Comparison of ENCODE assay signal across 10 cellular contexts in the genomic region with DNA sequence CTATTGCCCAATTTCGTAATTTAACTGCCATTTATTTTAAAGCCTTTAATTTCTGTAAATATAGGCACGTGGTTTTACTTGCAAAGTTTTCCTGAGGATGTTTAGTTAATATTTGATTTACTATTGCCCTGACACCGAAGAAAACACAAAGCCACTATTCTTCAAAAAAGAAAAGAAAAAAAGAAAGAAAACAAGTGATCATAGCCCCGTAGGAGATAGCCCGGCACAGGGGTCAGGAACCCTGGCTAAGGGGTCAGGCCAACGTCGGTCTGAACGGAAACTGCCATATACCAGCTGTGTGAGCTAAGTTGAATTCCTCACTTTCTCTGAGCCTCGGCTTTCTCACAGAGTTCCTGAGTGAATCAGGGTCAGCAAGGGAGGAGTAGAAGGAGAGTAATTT. TPM values are rescaled to one million over a fixed set of nuclear protein-coding genes. Genes with fewer than 3 reads are reported as not detected.
DNase-seq lines count a peak whose midpoint lies in the region; ATAC-seq, FAIRE-seq and TF ChIP-seq lines count a peak whose summit lies in the region.
"Had no signal": no experiment of that assay in that cellular context is flagged by ENCODE, and none has a peak within 500 bp of the region (broad histone marks: within the 10 kb centered on the region; RNA-seq: fewer than 3 reads in every experiment).

No MANE protein-coding gene starts in this region.

- peaks cover 0 to 3% (median 0%) of the 10 kb centered on the region in 7 donors for H3K9me3 Mint-ChIP-seq in CD4-positive, CD25-positive, alpha-beta regulatory T cell
- H3K9me3 Mint-ChIP-seq in neural crest cell, result peaks cover 8% of the 10 kb centered on the region
- no peaks in the 10 kb centered on the region for H3K9me3 Mint-ChIP-seq in activated CD4-positive, alpha-beta T cell treated with anti-CD3 and anti-CD28 coated beads, Interleukin-2, amount 10 ng/mL, durations not matched to agents 7 days and 5 days

- H3K9me1 ChIP-seq in K562 (ENCODE audit: control insufficient read depth, insufficient read depth, low read length), result no peaks in the 10 kb centered on the region

- intact Hi-C loops in K562 (cut with micrococcal nuclease), result no loop called here
- intact Hi-C loops in transverse colon (cut with DNase I; ENCODE audit: low total_unique reads), result no loop called here

- no peaks in the 10 kb centered on the region for H3K36me3 Mint-ChIP-seq in CD4-positive, CD25-positive, alpha-beta regulatory T cell
- peaks cover 3% of the 10 kb centered on the region for H3K36me3 Mint-ChIP-seq in neural crest cell (ENCODE audit: low read depth)
- H3K36me3 Mint-ChIP-seq in activated CD4-positive, alpha-beta T cell treated with anti-CD3 and anti-CD28 coated beads, Interleukin-2, amount 10 ng/mL, durations not matched to agents 7 days and 5 days (ENCODE audit: low read depth), result no peaks in the 10 kb centered on the region

- peaks cover 9 to 26% (median 16%) of the 10 kb centered on the region in 4 donors for H3K4me1 Mint-ChIP-seq in CD4-positive, CD25-positive, alpha-beta regulatory T cell
- H3K4me1 Mint-ChIP-seq in neural crest cell, result peaks cover 25% of the 10 kb centered on the region
- peaks cover 29% of the 10 kb centered on the region for H3K4me1 Mint-ChIP-seq in activated CD4-positive, alpha-beta T cell treated with anti-CD3 and anti-CD28 coated beads, Interleukin-2, amount 10 ng/mL, durations not matched to agents 7 days and 5 days

- no peaks in the 10 kb centered on the region for H3K79me2 ChIP-seq in K562 (ENCODE audit: control insufficient read depth, insufficient read depth, low read length)

- TF ChIP-seq POLR2A in K562 (conservative IDR thresholded peaks at IDR 0.05), result no peak
- no peak for TF ChIP-seq POLR2A in transverse colon (IDR thresholded peaks at IDR 0.05)

- H2AFZ ChIP-seq in K562 (ENCODE audit: low read depth, low read length), result peak overlapping the region; percentile 66

- CTCF ChIA-PET in K562 (lab: Yijun Ruan, JAX; ENCODE audit: low intra/inter-chr PET ratio), result no interaction called here
- CTCF ChIA-PET in activated CD4-positive, alpha-beta T cell treated with anti-CD3 and anti-CD28 coated beads, Interleukin-2, amount 10 ng/mL, durations not matched to agents 7 days and 5 days (lab: Charles Lee), result interaction anchor here (0.6 to 1.4 kb wide), 5 partner anchors 10 to 286 kb away, joined by 3 to 8 read pairs (median 3); a partner anchor contains a TSS

- H3K27me3 Mint-ChIP-seq in CD4-positive, CD25-positive, alpha-beta regulatory T cell, result no peaks in the 10 kb centered on the region
- H3K27me3 Mint-ChIP-seq in neural crest cell (ENCODE audit: low read depth), result no peaks in the 10 kb centered on the region
- no peaks in the 10 kb centered on the region for H3K27me3 Mint-ChIP-seq in activated CD4-positive, alpha-beta T cell treated with anti-CD3 and anti-CD28 coated beads, Interleukin-2, amount 10 ng/mL, durations not matched to agents 7 days and 5 days

- BruUV-seq in K562 (replicated peaks; lab: Mats Ljungman, UMichigan), result no TSS peak

- peak overlapping the region in 1 of 3 donors; percentile 44 for H3K27ac Mint-ChIP-seq in CD4-positive, CD25-positive, alpha-beta regulatory T cell
- peak overlapping the region; percentile 20 for H3K27ac Mint-ChIP-seq in neural crest cell (ENCODE audit: unreplicated experiment)
- no peak overlapping the region for H3K27ac Mint-ChIP-seq in activated CD4-positive, alpha-beta T cell treated with anti-CD3 and anti-CD28 coated beads, Interleukin-2, amount 10 ng/mL, durations not matched to agents 7 days and 5 days

- H3K4me1 ChIP-seq in CD4-positive, CD25-positive, alpha-beta regulatory T cell (ENCODE audit: control insufficient read depth, insufficient read depth, low read length, poor library complexity, severe bottlenecking), result peaks cover 14% of the 10 kb centered on the region
- H3K4me1 ChIP-seq in K562 (replicated peaks in 1 of 2; ENCODE audit: control insufficient read depth in 2 of 2, insufficient read depth in 2 of 2, low read length in 2 of 2), result peaks cover 20 to 29% of the 10 kb centered on the region in 2 experiments; a peak in 4 of 5 replicates
- H3K4me1 ChIP-seq in transverse colon, result peaks cover 0 to 7% (median 0%) of the 10 kb centered on the region in 4 donors

- no peak for TF ChIP-seq CTCF in K562 (IDR thresholded peaks at IDR 0.05 in 2 of 3, conservative IDR thresholded peaks at IDR 0.05 in 1 of 3; ENCODE audit: insufficient read depth in 2 of 3, low read depth in 1 of 3, low read length in 3 of 3)
- TF ChIP-seq CTCF in neural crest cell (conservative IDR thresholded peaks at IDR 0.05), result no peak
- no peak for TF ChIP-seq CTCF in transverse colon (IDR thresholded peaks at IDR 0.05)

- no peaks in the 10 kb centered on the region for H3K9me3 ChIP-seq in CD4-positive, CD25-positive, alpha-beta regulatory T cell (ENCODE audit: control insufficient read depth in 2 of 2, low read length in 2 of 2)
- no peaks in the 10 kb centered on the region for H3K9me3 ChIP-seq in K562 (replicated peaks; ENCODE audit: control insufficient read depth, insufficient read depth, low read depth, low read length)
- H3K9me3 ChIP-seq in transverse colon, result no peaks in the 10 kb centered on the region
- H3K9me3 ChIP-seq: esophagus muscularis mucosa, MG63 had no signal

- no peak for DNase-seq in CD4-positive, CD25-positive, alpha-beta regulatory T cell
- DNase-seq in KBM-7 (peak; percentile 32), K562 (ENCODE audit: extremely low read depth in 1 of 4, low spot score in 3 of 4) (no peak), neural crest cell (ENCODE audit: low read depth, low spot score) (no peak), transverse colon (no peak)
- DNase-seq in activated CD4-positive, alpha-beta T cell treated with anti-CD3 and anti-CD28 coated beads, Interleukin-2, amount 10 ng/mL, durations not matched to agents 7 days and 5 days, result no peak

- POLR2A ChIA-PET in K562 (lab: Yijun Ruan, JAX), result no interaction called here
- POLR2A ChIA-PET in activated CD4-positive, alpha-beta T cell treated with anti-CD3 and anti-CD28 coated beads, Interleukin-2, amount 10 ng/mL, durations not matched to agents 7 days and 5 days (lab: Charles Lee), result interaction anchor here (0.5 kb wide), 1 partner anchor 138 kb away, joined by 3 read pairs; no protein-coding TSS in a partner anchor

- no peaks in the 10 kb centered on the region for H4K20me1 ChIP-seq in K562 (replicated peaks; ENCODE audit: control insufficient read depth, insufficient read depth, low read length)

- H3K36me3 ChIP-seq in CD4-positive, CD25-positive, alpha-beta regulatory T cell (ENCODE audit: control insufficient read depth, insufficient read depth, low read length), result no peaks in the 10 kb centered on the region
- H3K36me3 ChIP-seq in K562 (ENCODE audit: control insufficient read depth, insufficient read depth, low read length), result no peaks in the 10 kb centered on the region
- H3K36me3 ChIP-seq in transverse colon, result no peaks in the 10 kb centered on the region
- H3K36me3 ChIP-seq: esophagus muscularis mucosa, MG63 had no signal

- peak overlapping the region in 1 of 2 experiments; percentile 9; a peak in 2 of 4 replicates for H3K9ac ChIP-seq in K562 (ENCODE audit: insufficient read depth in 1 of 2, low read depth in 2 of 2, low read length in 2 of 2)

- peak overlapping the region in 3 of 4 donors; percentile 7 to 41 (median 15) for H3K4me3 Mint-ChIP-seq in CD4-positive, CD25-positive, alpha-beta regulatory T cell
- H3K4me3 Mint-ChIP-seq in neural crest cell, result peak overlapping the region; percentile 89
- no peak overlapping the region for H3K4me3 Mint-ChIP-seq in activated CD4-positive, alpha-beta T cell treated with anti-CD3 and anti-CD28 coated beads, Interleukin-2, amount 10 ng/mL, durations not matched to agents 7 days and 5 days

- H3K4me3 ChIP-seq in CD4-positive, CD25-positive, alpha-beta regulatory T cell (ENCODE audit: low read depth, low read length), result peak overlapping the region; percentile 85
- H3K4me3 ChIP-seq in K562 (no peak overlapping the region), transverse colon (no peak overlapping the region)

- no peak for FAIRE-seq in K562 (lab: Jason Lieb, UNC)

- no peak overlapping the region for H3K27ac ChIP-seq in CD4-positive, CD25-positive, alpha-beta regulatory T cell (ENCODE audit: insufficient read depth, low read length, poor library complexity, severe bottlenecking)
- H3K27ac ChIP-seq in K562 (ENCODE audit: extremely low read depth, low read depth, low read length), result peak overlapping the region; percentile 96; the same call in 1 of the 3 replicates
- peak overlapping the region in 2 of 4 donors; percentile 84 to 86 for H3K27ac ChIP-seq in transverse colon

- in situ Hi-C loops in KBM-7 (cut with MboI; ENCODE audit: low pct_unique_long_range_greater_than_20kb, low sequenced_read_pairs), result no loop called here
- in situ Hi-C loops in K562 (cut with MboI), result no loop called here
- in situ Hi-C loops in transverse colon (cut with MboI; ENCODE audit: low pct_ligation_motif_present in 1 of 4, low pct_unique_long_range_greater_than_20kb in 1 of 4, low sequenced_read_pairs in 3 of 4), result no loop called here

- TF ChIP-seq EP300 in K562 (IDR thresholded peaks at IDR 0.05; ENCODE audit: low read length) (no peak), transverse colon (IDR thresholded peaks at IDR 0.05; ENCODE audit: low read depth) (no peak)

- no peak for TF ChIP-seq RAD21 in K562 (CRISPR knock-in tag; conservative IDR thresholded peaks at IDR 0.05 in 1 of 2, IDR thresholded peaks at IDR 0.05 in 1 of 2)

- no peak overlapping the region for H3K4me2 ChIP-seq in K562 (ENCODE audit: insufficient read depth, low read length)

- WGBS in K562 (ENCODE audit: insufficient coverage, low coverage, missing lambda C conversion rate), result 71% methylated on average over 8 of the region's 9 CpGs
- 16 to 49% methylated on average over 2 to 9 of the region's 9 CpGs for WGBS in transverse colon (ENCODE audit: low coverage in 1 of 2), 2 donors

- no peaks in the 10 kb centered on the region for H3K27me3 ChIP-seq in CD4-positive, CD25-positive, alpha-beta regulatory T cell (ENCODE audit: control insufficient read depth, insufficient read depth, low read length)
- no peaks in the 10 kb centered on the region for H3K27me3 ChIP-seq in K562 (ENCODE audit: control insufficient read depth in 2 of 2, insufficient read depth in 2 of 2, low read length in 2 of 2)
- no peaks in the 10 kb centered on the region for H3K27me3 ChIP-seq in transverse colon
- H3K27me3 ChIP-seq: esophagus muscularis mucosa, MG63 had no signal

- ATAC-seq in CD4-positive, CD25-positive, alpha-beta regulatory T cell (ENCODE audit: low read depth in 2 of 2), result no peak
- ATAC-seq in K562 (no peak), GM21390 (IDR thresholded peaks at IDR 0.05; ENCODE audit: unreplicated experiment) (no peak), HG03139 (IDR thresholded peaks at IDR 0.05; ENCODE audit: unreplicated experiment) (no peak)

RNA-seq across cellular contexts. Expression of a gene that starts 17.7 kb away (rescaled TPM):
- total RNA-seq in CD4-positive, CD25-positive, alpha-beta regulatory T cell, result 27.1 TPM
- polyA plus RNA-seq in CD4-positive, CD25-positive, alpha-beta regulatory T cell, result 100 to 1,000 TPM in 3 of 4 donors, 10 to 100 TPM in 1; 92.2 to 128 (median 117) TPM
- total RNA-seq in K562 (2011; cell fraction: chromatin; rRNA removed; ENCODE audit: low replicate concordance), result 39.3 and 50.9 TPM in 2 replicates
- 47.0 and 51.5 TPM in 2 replicates for total RNA-seq in K562 (2011; cell fraction: nucleolus; rRNA removed)
- total RNA-seq in K562 (2011; cell fraction: nucleoplasm; rRNA removed), result 60.1 and 67.6 TPM in 2 replicates
- 22.3 and 24.2 TPM in 2 replicates for total RNA-seq in K562 (2014; rRNA removed)
- total RNA-seq in K562 (2014; rRNA removed; fragmentation: Illumina TruSeq; extraction: Trizol), result 52.7 and 61.3 TPM in 2 replicates
- 75.2 and 77.7 TPM in 2 replicates for total RNA-seq in K562 (2015; rRNA removed; fragmentation: Illumina TruSeq; extraction: Trizol)
- total RNA-seq in K562 (2021), result 41.8 and 43.3 TPM in 2 replicates
- polyA plus RNA-seq in K562 (2011; rRNA removed), result 50.6 and 53.8 TPM in 2 replicates
- polyA plus RNA-seq in K562 (2011; cell fraction: cytosol; rRNA removed), result 24.0 and 37.4 TPM in 2 replicates
- polyA plus RNA-seq in K562 (2011; cell fraction: nucleus; rRNA removed), result 8.8 and 16.2 TPM in 2 replicates
- 58.2 and 104 TPM in 2 replicates for polyA plus RNA-seq in K562 (2012)
- 61.0 and 62.1 TPM in 2 replicates for polyA plus RNA-seq in K562 (2014; fragmentation: Illumina TruSeq; extraction: Trizol)
- polyA plus RNA-seq in K562 (2014; fragmentation: Nextera tagmentation; extraction: Ambion mirVana), result 10 to 100 TPM; 47.7 to 48.6 TPM
- 30.7 and 32.9 TPM in 2 replicates for polyA plus RNA-seq in K562 (2014; rRNA removed)
- polyA minus RNA-seq in K562 (2011; rRNA and poly(A)+ RNA removed), result 63.3 and 88.6 TPM in 2 replicates
- polyA minus RNA-seq in K562 (2011; cell fraction: cytosol; rRNA and poly(A)+ RNA removed), result 38.4 and 55.7 TPM in 2 replicates
- polyA minus RNA-seq in K562 (2011; cell fraction: nucleus; rRNA and poly(A)+ RNA removed), result 7.7 and 20.4 TPM in 2 replicates
- 40.1 and 45.5 TPM in 2 replicates for total RNA-seq in neural crest cell
- 10 to 100 TPM; 44.6 to 93.8 (median 66.0) TPM for total RNA-seq in transverse colon
- total RNA-seq in activated CD4-positive, alpha-beta T cell treated with anti-CD3 and anti-CD28 coated beads, Interleukin-2, amount 10 ng/mL, durations not matched to agents 7 days and 5 days, result 10 to 100 TPM; 47.7 to 59.5 TPM
